ENCODE assay signal across 2 cellular contexts in genomic region chr2:95062716-95063400, GRCh38.
TF ChIP-seq lines count a peak whose summit lies in the region.

No MANE protein-coding gene starts in this region.

TF ChIP-seq in SK-N-SH treated with all-trans-retinoic acid at 6 μM for 48 hours, 23 proteins besides CTCF, POLR2A, EP300 and RAD21 (continued from another document):
- TF ChIP-seq, protein P1, sequence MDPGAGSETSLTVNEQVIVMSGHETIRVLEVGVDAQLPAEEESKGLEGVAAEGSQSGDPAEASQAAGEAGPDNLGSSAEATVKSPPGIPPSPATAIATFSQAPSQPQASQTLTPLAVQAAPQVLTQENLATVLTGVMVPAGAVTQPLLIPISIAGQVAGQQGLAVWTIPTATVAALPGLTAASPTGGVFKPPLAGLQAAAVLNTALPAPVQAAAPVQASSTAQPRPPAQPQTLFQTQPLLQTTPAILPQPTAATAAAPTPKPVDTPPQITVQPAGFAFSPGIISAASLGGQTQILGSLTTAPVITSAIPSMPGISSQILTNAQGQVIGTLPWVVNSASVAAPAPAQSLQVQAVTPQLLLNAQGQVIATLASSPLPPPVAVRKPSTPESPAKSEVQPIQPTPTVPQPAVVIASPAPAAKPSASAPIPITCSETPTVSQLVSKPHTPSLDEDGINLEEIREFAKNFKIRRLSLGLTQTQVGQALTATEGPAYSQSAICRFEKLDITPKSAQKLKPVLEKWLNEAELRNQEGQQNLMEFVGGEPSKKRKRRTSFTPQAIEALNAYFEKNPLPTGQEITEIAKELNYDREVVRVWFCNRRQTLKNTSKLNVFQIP (CRISPR knock-in tag; IDR thresholded peaks at IDR 0.05; ENCODE audit: borderline replicate concordance, low read depth) = no peak
- TF ChIP-seq ZNF565 (CRISPR knock-in tag; conservative IDR thresholded peaks at IDR 0.05; ENCODE audit: low read depth) = no peak
- no peak for TF ChIP-seq ZNF70 (CRISPR knock-in tag; IDR thresholded peaks at IDR 0.05)
- no peak for TF ChIP-seq ESRRG (CRISPR knock-in tag; IDR thresholded peaks at IDR 0.05)
- TF ChIP-seq ZC3H10 (CRISPR knock-in tag; IDR thresholded peaks at IDR 0.05) = no peak
- TF ChIP-seq, protein P2, sequence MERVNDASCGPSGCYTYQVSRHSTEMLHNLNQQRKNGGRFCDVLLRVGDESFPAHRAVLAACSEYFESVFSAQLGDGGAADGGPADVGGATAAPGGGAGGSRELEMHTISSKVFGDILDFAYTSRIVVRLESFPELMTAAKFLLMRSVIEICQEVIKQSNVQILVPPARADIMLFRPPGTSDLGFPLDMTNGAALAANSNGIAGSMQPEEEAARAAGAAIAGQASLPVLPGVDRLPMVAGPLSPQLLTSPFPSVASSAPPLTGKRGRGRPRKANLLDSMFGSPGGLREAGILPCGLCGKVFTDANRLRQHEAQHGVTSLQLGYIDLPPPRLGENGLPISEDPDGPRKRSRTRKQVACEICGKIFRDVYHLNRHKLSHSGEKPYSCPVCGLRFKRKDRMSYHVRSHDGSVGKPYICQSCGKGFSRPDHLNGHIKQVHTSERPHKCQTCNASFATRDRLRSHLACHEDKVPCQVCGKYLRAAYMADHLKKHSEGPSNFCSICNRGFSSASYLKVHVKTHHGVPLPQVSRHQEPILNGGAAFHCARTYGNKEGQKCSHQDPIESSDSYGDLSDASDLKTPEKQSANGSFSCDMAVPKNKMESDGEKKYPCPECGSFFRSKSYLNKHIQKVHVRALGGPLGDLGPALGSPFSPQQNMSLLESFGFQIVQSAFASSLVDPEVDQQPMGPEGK (CRISPR knock-in tag; IDR thresholded peaks at IDR 0.05; ENCODE audit: borderline replicate concordance) = no peak
- no peak for TF ChIP-seq ISL1 (CRISPR knock-in tag; IDR thresholded peaks at IDR 0.05)
- TF ChIP-seq, protein P3, sequence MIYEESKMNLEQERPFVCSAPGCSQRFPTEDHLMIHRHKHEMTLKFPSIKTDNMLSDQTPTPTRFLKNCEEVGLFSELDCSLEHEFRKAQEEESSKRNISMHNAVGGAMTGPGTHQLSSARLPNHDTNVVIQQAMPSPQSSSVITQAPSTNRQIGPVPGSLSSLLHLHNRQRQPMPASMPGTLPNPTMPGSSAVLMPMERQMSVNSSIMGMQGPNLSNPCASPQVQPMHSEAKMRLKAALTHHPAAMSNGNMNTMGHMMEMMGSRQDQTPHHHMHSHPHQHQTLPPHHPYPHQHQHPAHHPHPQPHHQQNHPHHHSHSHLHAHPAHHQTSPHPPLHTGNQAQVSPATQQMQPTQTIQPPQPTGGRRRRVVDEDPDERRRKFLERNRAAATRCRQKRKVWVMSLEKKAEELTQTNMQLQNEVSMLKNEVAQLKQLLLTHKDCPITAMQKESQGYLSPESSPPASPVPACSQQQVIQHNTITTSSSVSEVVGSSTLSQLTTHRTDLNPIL (CRISPR knock-in tag; IDR thresholded peaks at IDR 0.05; ENCODE audit: low read depth) = no peak
- TF ChIP-seq GLIS3 (CRISPR knock-in tag; IDR thresholded peaks at IDR 0.05) = no peak
- no peak for TF ChIP-seq TOX (CRISPR knock-in tag; IDR thresholded peaks at IDR 0.05; ENCODE audit: borderline replicate concordance)
- TF ChIP-seq ZFP30 (CRISPR knock-in tag; IDR thresholded peaks at IDR 0.05) = no peak

TF ChIP-seq in SK-N-SH, 30 proteins besides CTCF, POLR2A, EP300 and RAD21 (continued from another document):
- no peak for TF ChIP-seq CHD2 (IDR thresholded peaks at IDR 0.05; ENCODE audit: low read length, partially characterized antibody)
- TF ChIP-seq EZH2phosphoT487 (IDR thresholded peaks at IDR 0.05; ENCODE audit: borderline replicate concordance, low read depth) = no peak
- TF ChIP-seq POLR2AphosphoS5 (IDR thresholded peaks at IDR 0.05; ENCODE audit: low read depth, low read length) = no peak
